1 cellular context compared by ENCODE assay signal in the genomic region with DNA sequence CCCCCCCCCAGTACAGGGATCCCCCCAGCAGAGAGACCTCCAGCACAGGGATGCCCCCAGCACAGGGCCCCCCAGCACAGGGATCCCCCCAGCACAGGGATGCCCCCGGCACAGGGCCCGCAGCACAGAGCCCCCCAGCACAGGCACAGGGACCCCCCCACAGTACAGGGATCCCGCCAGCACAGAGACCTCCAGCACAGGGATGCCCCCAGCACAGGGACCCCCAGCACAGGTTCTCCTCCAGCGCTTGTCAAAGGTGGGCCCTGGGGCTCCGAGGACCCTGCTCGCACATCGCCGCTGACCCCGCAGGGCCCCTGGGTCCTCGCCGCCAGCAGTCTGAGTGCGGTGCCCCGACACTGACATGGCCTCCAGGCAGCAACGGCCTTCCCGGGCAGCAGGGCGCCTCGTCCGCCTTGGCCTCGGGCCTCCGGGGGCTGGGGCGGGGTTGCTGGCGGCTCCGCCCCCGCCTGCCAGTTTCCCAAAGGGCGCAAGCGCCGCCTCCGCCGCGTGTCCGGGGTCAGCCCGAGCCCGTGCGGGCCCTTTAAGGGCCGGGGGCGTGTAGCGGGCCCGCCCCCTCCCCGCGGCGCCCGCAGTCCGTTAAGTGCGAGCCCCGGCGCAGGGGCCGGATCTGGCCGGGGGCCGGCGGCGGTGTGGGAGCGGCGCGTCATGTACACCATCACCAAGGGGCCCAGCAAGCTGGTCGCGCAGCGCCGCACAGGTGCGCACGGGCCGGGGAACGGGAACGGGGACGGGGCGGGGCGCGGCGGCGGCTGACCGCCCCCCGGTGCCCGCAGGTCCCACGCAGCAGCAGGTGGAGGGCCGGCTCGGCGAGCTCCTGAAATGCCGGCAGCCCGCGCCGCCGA.
TF ChIP-seq lines count a peak whose summit lies in the region.

Gene MCRIP2 (plus strand): TSS at position 503 of the 863 bp plus-strand sequence. CDS start 164 bp downstream, at position 667.

TF ChIP-seq in HepG2, 621 proteins besides CTCF, POLR2A, EP300 and RAD21 (continued from another document and continues in another):
- TF ChIP-seq ZNF280D (CRISPR knock-in tag; IDR thresholded peaks at IDR 0.05) (no peak), NPAS2 (CRISPR knock-in tag; IDR thresholded peaks at IDR 0.05; ENCODE audit: borderline replicate concordance) (no peak), ZNF670 (CRISPR knock-in tag; IDR thresholded peaks at IDR 0.05; ENCODE audit: borderline replicate concordance) (no peak), ZNF713 (CRISPR knock-in tag; IDR thresholded peaks at IDR 0.05) (peak; percentile 54; the same call in 1 of the 2 replicates), ZNF260 (CRISPR knock-in tag; IDR thresholded peaks at IDR 0.05; ENCODE audit: borderline replicate concordance, low read depth) (no peak), ZNF569 (CRISPR knock-in tag; IDR thresholded peaks at IDR 0.05; ENCODE audit: borderline replicate concordance) (no peak), SRF (IDR thresholded peaks at IDR 0.05; ENCODE audit: low read depth, low read length) (no peak), KLF11 (CRISPR knock-in tag; IDR thresholded peaks at IDR 0.05) (no peak), ZNF383 (CRISPR knock-in tag; IDR thresholded peaks at IDR 0.05; ENCODE audit: borderline replicate concordance) (no peak), CENPX (CRISPR knock-in tag; IDR thresholded peaks at IDR 0.05) (no peak), SOX6 (IDR thresholded peaks at IDR 0.05) (no peak), SOX6 (CRISPR knock-in tag; IDR thresholded peaks at IDR 0.05) (no peak), SCMH1 (CRISPR knock-in tag; IDR thresholded peaks at IDR 0.05; ENCODE audit: borderline replicate concordance) (no peak), CHD2 (IDR thresholded peaks at IDR 0.05; ENCODE audit: low read depth, low read length) (no peak), ZMAT3 (CRISPR knock-in tag; conservative IDR thresholded peaks at IDR 0.05) (no peak; the same call in 1 of the 2 replicates), PATZ1 (CRISPR knock-in tag; IDR thresholded peaks at IDR 0.05) (peak; percentile 87), EHMT2 (IDR thresholded peaks at IDR 0.05; ENCODE audit: borderline replicate concordance, low read depth, low read length) (no peak), ESRRA (CRISPR knock-in tag; IDR thresholded peaks at IDR 0.05; ENCODE audit: low read depth) (no peak), TMF1 (CRISPR knock-in tag; IDR thresholded peaks at IDR 0.05; ENCODE audit: low read depth) (peak; percentile 1; the same call in 1 of the 2 replicates), IKZF5 (CRISPR knock-in tag; IDR thresholded peaks at IDR 0.05) (no peak; the same call in 1 of the 2 replicates), MLXIP (CRISPR knock-in tag; IDR thresholded peaks at IDR 0.05; ENCODE audit: borderline replicate concordance) (no peak), MED13 (CRISPR knock-in tag; IDR thresholded peaks at IDR 0.05) (0 out of 2 replicates have a peak, but pooled peaks have one; percentile 18), SAFB2 (CRISPR knock-in tag; IDR thresholded peaks at IDR 0.05; ENCODE audit: borderline replicate concordance, low read depth) (no peak), WIZ (CRISPR knock-in tag; IDR thresholded peaks at IDR 0.05) (no peak), ZSCAN30 (CRISPR knock-in tag; IDR thresholded peaks at IDR 0.05) (no peak; the same call in 1 of the 2 replicates), ZNF776 (CRISPR knock-in tag; IDR thresholded peaks at IDR 0.05) (no peak; the same call in 1 of the 2 replicates), ZNF878 (CRISPR knock-in tag; IDR thresholded peaks at IDR 0.05) (0 out of 2 replicates have a peak, but pooled peaks have one; percentile 65), ZNF598 (CRISPR knock-in tag; IDR thresholded peaks at IDR 0.05; ENCODE audit: borderline replicate concordance) (no peak), NCOA1 (CRISPR knock-in tag; IDR thresholded peaks at IDR 0.05) (no peak), ZNF784 (CRISPR knock-in tag; IDR thresholded peaks at IDR 0.05; ENCODE audit: borderline replicate concordance) (0 out of 2 replicates have a peak, but pooled peaks have one; percentile 2), AGO1 (IDR thresholded peaks at IDR 0.05; ENCODE audit: low read depth, low read length, poor library complexity, severe bottlenecking) (peak; percentile 49), ZNF644 (CRISPR knock-in tag; IDR thresholded peaks at IDR 0.05; ENCODE audit: low read depth) (no peak), ZNF550 (CRISPR knock-in tag; IDR thresholded peaks at IDR 0.05; ENCODE audit: borderline replicate concordance) (no peak), ZNF839 (CRISPR knock-in tag; IDR thresholded peaks at IDR 0.05; ENCODE audit: borderline replicate concordance) (no peak), ZNF556 (CRISPR knock-in tag; IDR thresholded peaks at IDR 0.05; ENCODE audit: borderline replicate concordance) (0 out of 2 replicates have a peak, but pooled peaks have one; percentile 75), NFIC (IDR thresholded peaks at IDR 0.05; ENCODE audit: low read length) (no peak), SSRP1 (CRISPR knock-in tag; IDR thresholded peaks at IDR 0.05) (no peak), ZNF138 (CRISPR knock-in tag; IDR thresholded peaks at IDR 0.05; ENCODE audit: low read depth) (no peak), ZFP82 (CRISPR knock-in tag; IDR thresholded peaks at IDR 0.05; ENCODE audit: borderline replicate concordance) (no peak; the same call in 1 of the 2 replicates), NFE2 (CRISPR knock-in tag; IDR thresholded peaks at IDR 0.05) (no peak), POLR2AphosphoS5 (IDR thresholded peaks at IDR 0.05; ENCODE audit: low read depth, low read length) (peak; percentile 80), PITX1 (CRISPR knock-in tag; IDR thresholded peaks at IDR 0.05) (0 out of 2 replicates have a peak, but pooled peaks have one; percentile 31), ZNF543 (CRISPR knock-in tag; IDR thresholded peaks at IDR 0.05) (0 out of 2 replicates have a peak, but pooled peaks have one; percentile 7), ZNF501 (CRISPR knock-in tag; IDR thresholded peaks at IDR 0.05) (no peak)
- TF ChIP-seq, protein P1, sequence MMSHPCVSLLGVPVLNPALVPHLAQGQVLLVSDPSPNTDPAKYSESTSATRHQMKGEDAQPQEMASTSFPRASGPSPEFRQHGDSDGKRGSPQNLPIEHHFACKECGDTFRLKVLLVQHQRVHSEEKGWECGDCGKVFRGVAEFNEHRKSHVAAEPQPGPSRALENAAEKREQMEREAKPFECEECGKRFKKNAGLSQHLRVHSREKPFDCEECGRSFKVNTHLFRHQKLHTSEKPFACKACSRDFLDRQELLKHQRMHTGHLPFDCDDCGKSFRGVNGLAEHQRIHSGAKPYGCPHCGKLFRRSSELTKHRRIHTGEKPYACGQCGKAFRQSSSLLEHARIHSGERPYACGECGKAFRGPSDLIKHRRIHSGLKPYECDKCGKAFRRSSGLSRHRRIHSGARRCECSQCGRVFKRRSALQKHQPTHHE (CRISPR knock-in tag; IDR thresholded peaks at IDR 0.05; ENCODE audit: borderline replicate concordance): peak; percentile 41; the same call in 1 of the 2 replicates
- TF ChIP-seq, protein P2, sequence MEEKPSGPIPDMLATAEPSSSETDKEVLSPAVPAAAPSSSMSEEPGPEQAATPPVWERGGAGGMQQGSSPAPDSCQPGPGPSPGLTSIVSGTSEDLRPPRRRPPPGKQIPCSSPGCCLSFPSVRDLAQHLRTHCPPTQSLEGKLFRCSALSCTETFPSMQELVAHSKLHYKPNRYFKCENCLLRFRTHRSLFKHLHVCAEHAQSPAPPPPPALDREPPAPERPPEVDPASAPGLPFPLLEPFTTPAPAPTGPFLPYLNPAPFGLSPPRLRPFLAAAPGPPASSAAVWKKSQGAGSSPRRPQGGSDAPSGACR (CRISPR knock-in tag; IDR thresholded peaks at IDR 0.05): peak; percentile 45; the same call in 1 of the 2 replicates
- TF ChIP-seq, protein P3, sequence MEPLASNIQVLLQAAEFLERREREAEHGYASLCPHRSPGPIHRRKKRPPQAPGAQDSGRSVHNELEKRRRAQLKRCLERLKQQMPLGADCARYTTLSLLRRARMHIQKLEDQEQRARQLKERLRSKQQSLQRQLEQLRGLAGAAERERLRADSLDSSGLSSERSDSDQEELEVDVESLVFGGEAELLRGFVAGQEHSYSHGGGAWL (CRISPR knock-in tag; IDR thresholded peaks at IDR 0.05): no peak; the same call in 1 of the 2 replicates
- TF ChIP-seq, protein P4, sequence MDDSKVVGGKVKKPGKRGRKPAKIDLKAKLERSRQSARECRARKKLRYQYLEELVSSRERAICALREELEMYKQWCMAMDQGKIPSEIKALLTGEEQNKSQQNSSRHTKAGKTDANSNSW (CRISPR knock-in tag; IDR thresholded peaks at IDR 0.05; ENCODE audit: borderline replicate concordance): 0 out of 2 replicates have a peak, but pooled peaks have one; percentile 16
- TF ChIP-seq, protein P5, sequence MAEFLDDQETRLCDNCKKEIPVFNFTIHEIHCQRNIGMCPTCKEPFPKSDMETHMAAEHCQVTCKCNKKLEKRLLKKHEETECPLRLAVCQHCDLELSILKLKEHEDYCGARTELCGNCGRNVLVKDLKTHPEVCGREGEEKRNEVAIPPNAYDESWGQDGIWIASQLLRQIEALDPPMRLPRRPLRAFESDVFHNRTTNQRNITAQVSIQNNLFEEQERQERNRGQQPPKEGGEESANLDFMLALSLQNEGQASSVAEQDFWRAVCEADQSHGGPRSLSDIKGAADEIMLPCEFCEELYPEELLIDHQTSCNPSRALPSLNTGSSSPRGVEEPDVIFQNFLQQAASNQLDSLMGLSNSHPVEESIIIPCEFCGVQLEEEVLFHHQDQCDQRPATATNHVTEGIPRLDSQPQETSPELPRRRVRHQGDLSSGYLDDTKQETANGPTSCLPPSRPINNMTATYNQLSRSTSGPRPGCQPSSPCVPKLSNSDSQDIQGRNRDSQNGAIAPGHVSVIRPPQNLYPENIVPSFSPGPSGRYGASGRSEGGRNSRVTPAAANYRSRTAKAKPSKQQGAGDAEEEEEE (CRISPR knock-in tag; IDR thresholded peaks at IDR 0.05; ENCODE audit: borderline replicate concordance): no peak
